ENCODE assay signal across 30 cellular contexts in the genomic region with DNA sequence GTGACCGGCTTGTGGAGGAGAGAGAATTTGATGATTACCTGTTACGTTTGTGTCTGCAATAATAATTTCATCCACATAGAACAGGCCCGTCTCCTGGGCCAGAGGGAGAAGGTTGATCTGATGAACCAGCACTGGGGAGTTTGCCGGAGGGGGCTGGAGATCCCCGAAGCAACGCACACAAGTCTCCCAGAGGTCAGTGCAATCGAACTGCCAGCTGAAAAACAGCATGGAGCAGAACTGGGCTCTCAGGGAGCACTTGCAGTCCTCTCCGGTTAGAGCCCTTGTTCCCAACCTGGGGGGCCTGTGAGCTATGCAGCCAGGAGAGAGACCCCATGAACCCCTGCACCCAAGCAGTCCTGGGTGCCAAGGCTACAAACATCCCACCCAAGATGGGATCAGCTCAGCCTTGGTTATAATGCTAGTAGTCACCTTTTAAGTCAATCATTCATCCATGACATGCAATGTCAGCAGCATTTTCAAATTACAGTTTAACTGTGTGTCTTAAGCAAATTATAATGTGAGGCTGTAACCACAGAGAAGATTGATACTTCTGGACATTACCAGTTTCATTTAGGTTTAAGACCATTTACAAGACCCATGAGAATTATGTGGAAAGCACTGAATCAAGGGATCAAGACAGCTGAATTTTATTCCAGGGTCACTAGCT. TPM values are rescaled to one million over a fixed set of nuclear protein-coding genes. Genes with fewer than 3 reads are reported as not detected.
"Had no signal": no experiment of that assay in that cellular context is flagged by ENCODE, and none has a peak within 500 bp of the region (broad histone marks: within the 10 kb centered on the region; RNA-seq: fewer than 3 reads in every experiment).

No MANE protein-coding gene starts in this region.

- H3K4me1 ChIP-seq: adrenal gland, body of pancreas, colonic mucosa, esophagus squamous epithelium, prostate gland, uterus had no signal

- H3K27ac ChIP-seq: adrenal gland, body of pancreas, colonic mucosa, epithelial cell of prostate, esophagus squamous epithelium, ovary, prostate gland, uterus, WERI-Rb-1 had no signal

- H3K27me3 ChIP-seq: adrenal gland, body of pancreas, colonic mucosa, ovary, uterus had no signal

- DNase-seq: activated CD4-positive, alpha-beta T cell treated with anti-CD3 and anti-CD28 coated beads for 48 hours; activated CD4-positive, alpha-beta T cell treated with anti-CD3 and anti-CD28 coated beads, Interleukin-2, amount 50 U/mL, for 48 hours; activated CD8-positive, alpha-beta memory T cell treated with anti-CD3 and anti-CD28 coated beads for 24 hours; activated effector memory CD4-positive, alpha-beta T cell treated with Interleukin-2 at 50 U/mL for 16 hours; activated naive CD4-positive, alpha-beta T cell treated with Interleukin-2 at 50 U/mL for 16 hours; activated naive CD8-positive, alpha-beta T cell treated with anti-CD3 and anti-CD28 coated beads for 36 hours; adrenal gland; aorta; body of pancreas; cerebellar nuclear complex; colonic mucosa; effector CD8-positive, alpha-beta T cell; esophagus squamous epithelium; left cardiac atrium; mammary epithelial cell; naive B cell; ovary; stimulated activated CD4-positive, alpha-beta T cell treated with anti-CD3 and anti-CD28 coated beads, Interleukin-1b, Interleukin-23, amount 100 ng/mL, for 48 hours; stimulated activated CD4-positive, alpha-beta T cell treated with anti-CD3 and anti-CD28 coated beads, Interleukin-4, amount 100 ng/mL, for 4 hours; stimulated activated CD8-positive, alpha-beta memory T cell treated with anti-CD3 and anti-CD28 coated beads, Interleukin-4, amount 100 ng/mL, for 48 hours; stimulated activated naive CD8-positive, alpha-beta T cell treated with anti-CD3 and anti-CD28 coated beads, Interleukin-15, amount 100 ng/mL, for 72 hours; substantia nigra; T-helper 9 cell; uterus; WERI-Rb-1 had no signal

- H3K4me2 ChIP-seq: smooth muscle cell had no signal

- H3K4me3 ChIP-seq: adrenal gland, body of pancreas, colonic mucosa, esophagus squamous epithelium, ovary, prostate gland, smooth muscle cell, uterus had no signal

- H3K9me3 ChIP-seq: adrenal gland, body of pancreas, colonic mucosa, esophagus squamous epithelium, ovary, prostate gland, uterus had no signal

- H3K36me3 ChIP-seq: adrenal gland, colonic mucosa, esophagus squamous epithelium, ovary, prostate gland, uterus, WERI-Rb-1 had no signal

RNA-seq across cellular contexts. Expression of a gene that starts 34.2 kb away (rescaled TPM):
- total RNA-seq: activated naive CD8-positive, alpha-beta T cell treated with anti-CD3 and anti-CD28 coated beads for 36 hours; dermis microvascular lymphatic vessel endothelial cell; frontal cortex; left cardiac atrium; smooth muscle cell had no signal
